18 cellular contexts compared by ENCODE assay signal in genomic region chr3:99678926-99679325, GRCh38. TPM values are rescaled to one million over a fixed set of nuclear protein-coding genes. Genes with fewer than 3 reads are reported as not detected.
DNase-seq lines count a peak whose midpoint lies in the region; ATAC-seq and TF ChIP-seq lines count a peak whose summit lies in the region.
"Had no signal": no experiment of that assay in that cellular context is flagged by ENCODE, and none has a peak within 500 bp of the region (broad histone marks: within the 10 kb centered on the region; RNA-seq: fewer than 3 reads in every experiment).

No MANE protein-coding gene starts in this region.

- H3K4ac ChIP-seq in mesenchymal stem cell (ENCODE audit: low read depth in 1 of 2, low read length in 2 of 2): no peak overlapping the region

- no peak overlapping the region for H2BK15ac ChIP-seq in mesenchymal stem cell (ENCODE audit: low read depth, poor library complexity, severe bottlenecking)

- TF ChIP-seq CTCF in ascending aorta (IDR thresholded peaks at IDR 0.05) (no peak), gastroesophageal sphincter (IDR thresholded peaks at IDR 0.05) (no peak), tibial artery (IDR thresholded peaks at IDR 0.05) (no peak)

- no peak overlapping the region for H4K91ac ChIP-seq in mesenchymal stem cell (ENCODE audit: low read length)

- ATAC-seq in gastroesophageal sphincter (peak; percentile 16), GM21423 (IDR thresholded peaks at IDR 0.05; ENCODE audit: unreplicated experiment) (no peak)
- no peak for ATAC-seq in stimulated activated effector memory CD8-positive, alpha-beta T cell treated with anti-CD3 and anti-CD28 coated beads, Interleukin-12 subunit alpha, Interleukin-12 subunit beta, amount 100 ng/mL, for 72 hours
- ATAC-seq: CD8-positive, alpha-beta T cell had no signal

- H3K27ac Mint-ChIP-seq in stimulated activated effector memory CD8-positive, alpha-beta T cell treated with anti-CD3 and anti-CD28 coated beads, Interleukin-12 subunit alpha, Interleukin-12 subunit beta, amount 100 ng/mL, for 72 hours: no peak overlapping the region
- H3K27ac Mint-ChIP-seq: CD8-positive, alpha-beta T cell had no signal

- DNase-seq in ascending aorta (ENCODE audit: low spot score in 2 of 2) (no peak), mesenchymal stem cell (no peak), tibial artery (no peak), NCI-H1105 treated with DMSO at 0.1 percent for 48 hours (lab: John Stamatoyannopoulos, UW) (no peak)
- DNase-seq in stimulated activated effector memory CD8-positive, alpha-beta T cell treated with anti-CD3 and anti-CD28 coated beads, Interleukin-12 subunit alpha, Interleukin-12 subunit beta, amount 100 ng/mL, for 72 hours (ENCODE audit: low spot score in 2 of 2): no peak
- DNase-seq: BE2C; CD8-positive, alpha-beta T cell; DMS79; GOT3; NCI-H1417; NCI-H1930; NCI-H2171; NCI-H446 treated with DMSO at 0.1 percent for 48 hours; NK-92 treated with Interleukin-12 subunit alpha and Interleukin-12 subunit beta, amount 100 ng/mL, for 24 hours; OCI-M1 had no signal

- H3K36me3 Mint-ChIP-seq in stimulated activated effector memory CD8-positive, alpha-beta T cell treated with anti-CD3 and anti-CD28 coated beads, Interleukin-12 subunit alpha, Interleukin-12 subunit beta, amount 100 ng/mL, for 72 hours: no peaks in the 10 kb centered on the region
- H3K36me3 Mint-ChIP-seq: CD8-positive, alpha-beta T cell had no signal

- H3K36me3 ChIP-seq in ascending aorta (no peaks in the 10 kb centered on the region), gastroesophageal sphincter (no peaks in the 10 kb centered on the region), mesenchymal stem cell (ENCODE audit: control insufficient read depth in 1 of 2, insufficient read depth in 2 of 2, low read depth in 1 of 2, low read length in 2 of 2) (peaks cover 0 to 7% of the 10 kb centered on the region in 2 experiments), tibial artery (peaks cover 0 to 4% (median 0%) of the 10 kb centered on the region in 3 donors)
- H3K36me3 ChIP-seq: BE2C had no signal

- H3K9me3 ChIP-seq in ascending aorta (no peaks in the 10 kb centered on the region), gastroesophageal sphincter (no peaks in the 10 kb centered on the region), mesenchymal stem cell (ENCODE audit: control insufficient read depth, low read length) (no peaks in the 10 kb centered on the region), tibial artery (no peaks in the 10 kb centered on the region)
- H3K9me3 ChIP-seq: BE2C had no signal

- no peak overlapping the region for H3K14ac ChIP-seq in mesenchymal stem cell (ENCODE audit: low read length in 2 of 2)

- H2AK5ac ChIP-seq in mesenchymal stem cell (ENCODE audit: low read length, severe bottlenecking): no peak overlapping the region

- no peak overlapping the region for H3K4me3 Mint-ChIP-seq in stimulated activated effector memory CD8-positive, alpha-beta T cell treated with anti-CD3 and anti-CD28 coated beads, Interleukin-12 subunit alpha, Interleukin-12 subunit beta, amount 100 ng/mL, for 72 hours
- H3K4me3 Mint-ChIP-seq: CD8-positive, alpha-beta T cell had no signal

- no peak for TF ChIP-seq EP300 in gastroesophageal sphincter (IDR thresholded peaks at IDR 0.05)

- no peak overlapping the region for H4K8ac ChIP-seq in mesenchymal stem cell (ENCODE audit: low read length)

- 46 to 68% methylated on average over 2 to 3 of the region's 3 CpGs for whole genome bisulfite sequencing in gastroesophageal sphincter (ENCODE audit: low coverage in 1 of 2), 2 donors
- WGBS in mesenchymal stem cell: 100% methylated on average over 1 of the region's 3 CpGs

- no peak overlapping the region for H2BK120ac ChIP-seq in mesenchymal stem cell (ENCODE audit: low read depth, low read length)

- no peak overlapping the region for H2BK5ac ChIP-seq in mesenchymal stem cell (ENCODE audit: low read depth, low read length, poor library complexity, severe bottlenecking)

- peak overlapping the region; percentile 41 to 80 for H3K27ac ChIP-seq in ascending aorta
- peak overlapping the region in 3 of 4 donors; percentile 20 to 80 (median 52) for H3K27ac ChIP-seq in gastroesophageal sphincter
- H3K27ac ChIP-seq in mesenchymal stem cell (ENCODE audit: low read length, poor library complexity, severe bottlenecking): no peak overlapping the region
- H3K27ac ChIP-seq in tibial artery: peak overlapping the region; percentile 79 to 95
- H3K27ac ChIP-seq: RWPE1 had no signal

- TF ChIP-seq POLR2A in gastroesophageal sphincter (IDR thresholded peaks at IDR 0.05): no peak

- H3K4me2 ChIP-seq in mesenchymal stem cell (ENCODE audit: low read length, poor library complexity, severe bottlenecking): no peak overlapping the region

- H3K4me1 ChIP-seq in ascending aorta (peaks cover 0 to 51% of the 10 kb centered on the region in 2 donors), gastroesophageal sphincter (peaks cover 6 to 48% (median 20%) of the 10 kb centered on the region in 3 donors), mesenchymal stem cell (ENCODE audit: control insufficient read depth, insufficient read depth, low read depth, low read length) (peaks cover 6% of the 10 kb centered on the region), tibial artery (peaks cover 0 to 85% (median 38%) of the 10 kb centered on the region in 4 donors)
- H3K4me1 ChIP-seq: BE2C had no signal

- H3K9me3 Mint-ChIP-seq in stimulated activated effector memory CD8-positive, alpha-beta T cell treated with anti-CD3 and anti-CD28 coated beads, Interleukin-12 subunit alpha, Interleukin-12 subunit beta, amount 100 ng/mL, for 72 hours: no peaks in the 10 kb centered on the region
- H3K9me3 Mint-ChIP-seq: CD8-positive, alpha-beta T cell had no signal

- no peak overlapping the region for H3K18ac ChIP-seq in mesenchymal stem cell (ENCODE audit: low read depth in 1 of 2, low read length in 2 of 2)

- peak overlapping the region; percentile 64 for H3K9ac ChIP-seq in mesenchymal stem cell (ENCODE audit: low read length)

- H3K79me1 ChIP-seq in mesenchymal stem cell (replicated peaks; ENCODE audit: low read length, poor library complexity, severe bottlenecking): no peaks in the 10 kb centered on the region

- no peak overlapping the region for H3K23ac ChIP-seq in mesenchymal stem cell (ENCODE audit: low read length in 2 of 2)

- no peak overlapping the region for H2BK12ac ChIP-seq in mesenchymal stem cell (ENCODE audit: low read length in 2 of 2)

- H3K4me3 ChIP-seq in ascending aorta (no peak overlapping the region), gastroesophageal sphincter (no peak overlapping the region), mesenchymal stem cell (ENCODE audit: insufficient read depth in 1 of 2, low read depth in 1 of 2, low read length in 2 of 2) (peak overlapping the region in 1 of 2 experiments; percentile 9), tibial artery (no peak overlapping the region)

- H3K27me3 ChIP-seq in ascending aorta (no peaks in the 10 kb centered on the region), gastroesophageal sphincter (no peaks in the 10 kb centered on the region), mesenchymal stem cell (ENCODE audit: control insufficient read depth in 1 of 2, insufficient read depth in 1 of 2, low read length in 2 of 2) (no peaks in the 10 kb centered on the region), tibial artery (no peaks in the 10 kb centered on the region)

- intact Hi-C loops in ascending aorta (cut with DNase I) (no loop called here), tibial artery (cut with DNase I; ENCODE audit: low total_unique reads) (no loop called here)

- no peaks in the 10 kb centered on the region for H3K4me1 Mint-ChIP-seq in stimulated activated effector memory CD8-positive, alpha-beta T cell treated with anti-CD3 and anti-CD28 coated beads, Interleukin-12 subunit alpha, Interleukin-12 subunit beta, amount 100 ng/mL, for 72 hours

- no peak overlapping the region for H2AFZ ChIP-seq in mesenchymal stem cell (ENCODE audit: low read depth, low read length)

RNA-seq across cellular contexts. Expression of gene COL8A1, which starts 40.5 kb away (rescaled TPM):
- total RNA-seq in ascending aorta (459 TPM), gastroesophageal sphincter (100 to 1,000 TPM in 2 of 4 donors, 10 to 100 TPM in 2; 20.3 to 136 (median 80.1) TPM)
- 115 TPM for polyA plus RNA-seq in mesenchymal stem cell (2013, experiment 1 of 2)
- 112 TPM for polyA plus RNA-seq in mesenchymal stem cell (2013, experiment 2 of 2)
- total RNA-seq: CD8-positive, alpha-beta T cell had no signal
